ENCODE assay signal across 8 cellular contexts in the genomic region with DNA sequence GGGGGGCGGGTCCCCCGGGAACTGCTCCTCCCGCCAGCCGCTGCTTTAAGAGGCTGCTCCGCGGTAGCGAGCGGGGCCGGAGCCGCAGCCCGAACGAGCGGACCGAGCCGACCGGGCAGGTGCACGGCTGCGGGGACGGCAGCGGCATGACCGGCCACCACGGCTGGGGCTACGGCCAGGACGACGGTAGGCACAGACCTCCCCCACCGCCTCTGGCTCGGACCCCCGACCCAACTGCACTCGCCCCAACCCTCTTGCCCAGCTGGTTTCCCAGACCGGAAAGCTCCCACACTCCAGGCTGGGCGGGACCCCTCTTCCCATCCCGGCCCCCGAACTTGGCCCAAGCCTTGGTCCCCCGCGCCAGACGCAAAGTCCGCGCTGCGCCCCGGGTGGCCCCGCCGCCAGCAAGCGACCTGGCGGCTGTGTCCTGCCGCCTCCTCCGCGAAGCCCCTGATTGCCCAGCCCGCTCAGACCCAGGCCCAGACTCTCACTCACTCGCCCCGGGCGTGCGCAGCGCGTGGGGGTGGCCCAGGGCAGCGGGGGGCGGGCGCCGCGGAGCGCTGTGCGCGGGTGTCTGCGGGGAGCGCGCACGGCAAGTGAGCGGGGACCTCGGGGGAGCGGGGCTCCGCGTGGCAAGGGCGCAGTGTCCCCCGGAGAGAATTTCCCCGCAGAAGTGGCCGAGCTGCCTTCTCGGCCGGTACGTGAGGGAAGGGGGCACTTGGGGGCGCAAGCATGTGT. TPM values are rescaled to one million over a fixed set of nuclear protein-coding genes. Genes with fewer than 3 reads are reported as not detected.
DNase-seq lines count a peak whose midpoint lies in the region; ATAC-seq, FAIRE-seq and TF ChIP-seq lines count a peak whose summit lies in the region.

Gene CA7, plus strand, starts transcription at position 73 of the 738 bp plus-strand sequence. Its CDS starts 74 bp downstream, at position 147.

- no peaks in the 10 kb centered on the region for H3K36me3 Mint-ChIP-seq in Caco-2 (ENCODE audit: insufficient read depth, unreplicated experiment)
- no peaks in the 10 kb centered on the region for H3K36me3 Mint-ChIP-seq in activated B cell treated with CpG ODN at 0.5 μM for 24 hours (ENCODE audit: low read depth)

- no peak for FAIRE-seq in pancreas (lab: Jason Lieb, UNC)

- POLR2A ChIA-PET in Caco-2 (lab: Charles Lee) (no interaction called here), activated B cell treated with CpG ODN at 0.5 μM for 24 hours (lab: Charles Lee) (interaction anchor here (1.6 kb wide), 1 partner anchor 14 kb away, joined by 3 read pairs; the partner anchor contains the start of gene NAE1)

- intact Hi-C loops in Caco-2 (cut with micrococcal nuclease; ENCODE audit: unreplicated experiment) (no loop called here), activated B cell treated with CpG ODN at 0.5 μM for 24 hours (cut with micrococcal nuclease) (no loop called here), pancreas (cut with DNase I) (no loop called here)

- H3K4me3 ChIP-seq in Caco-2 (ENCODE audit: low read depth, low read length) (peak within 1 kb of the TSS; percentile 43), cardiac muscle cell (peak within 1 kb of the TSS; percentile 38), pancreas (peak within 1 kb of the TSS; percentile 23 to 56 (median 34))

- BruUV-seq in Caco-2 (replicated peaks; lab: Mats Ljungman, UMichigan), result no TSS peak

- CTCF ChIA-PET in Caco-2 (lab: Charles Lee) (interaction anchor here (1.6 to 5.3 kb wide), 3 partner anchors 14 to 23 kb away, joined by 10 to 45 read pairs (median 26); partner anchors contain the start of gene NAE1), activated B cell treated with CpG ODN at 0.5 μM for 24 hours (lab: Charles Lee) (no interaction called here)

- H3K27me3 ChIP-seq in Caco-2 (replicated peaks; ENCODE audit: control insufficient read depth, insufficient read depth, low read length), result no peaks in the 10 kb centered on the region; the same call in 1 of the 2 replicates
- H3K27me3 ChIP-seq in cardiac muscle cell, result peaks cover 81% of the 10 kb centered on the region
- H3K27me3 ChIP-seq in pancreas, result peaks cover 0 to 3% (median 0%) of the 10 kb centered on the region in 4 donors

- peaks cover 13% of the 10 kb centered on the region for H3K27me3 Mint-ChIP-seq in Caco-2 (ENCODE audit: insufficient read depth, unreplicated experiment)
- peaks cover 40% of the 10 kb centered on the region for H3K27me3 Mint-ChIP-seq in activated B cell treated with CpG ODN at 0.5 μM for 24 hours

- H3K27ac ChIP-seq in cardiac muscle cell, result no peak within 1 kb of the TSS
- no peak within 1 kb of the TSS for H3K27ac ChIP-seq in pancreas

- no peak for TF ChIP-seq CTCF in Caco-2 (IDR thresholded peaks at IDR 0.05; ENCODE audit: insufficient read depth in 1 of 2, low read depth in 1 of 2, low read length in 1 of 2, severe bottlenecking in 1 of 2, unreplicated experiment in 1 of 2)
- TF ChIP-seq CTCF in activated B cell treated with CpG ODN at 0.5 μM for 24 hours (IDR thresholded peaks at IDR 0.05), result no peak
- no peak for TF ChIP-seq CTCF in cardiac muscle cell (IDR thresholded peaks at IDR 0.05; ENCODE audit: low read depth, low read length)
- TF ChIP-seq CTCF in pancreas (IDR thresholded peaks at IDR 0.05), result no peak

- ATAC-seq in activated B cell treated with CpG ODN at 0.5 μM for 24 hours (ENCODE audit: low read depth) (peak; percentile 14), pancreas (peak in 3 of 4 donors; percentile 34 to 72 (median 61)), GM21528 (IDR thresholded peaks at IDR 0.05; ENCODE audit: low FRiP score, unreplicated experiment) (no peak), HG02938 (IDR thresholded peaks at IDR 0.05; ENCODE audit: unreplicated experiment) (no peak), GM18517 (IDR thresholded peaks at IDR 0.05; ENCODE audit: unreplicated experiment) (no peak)

- H3K4me3 Mint-ChIP-seq in Caco-2 (ENCODE audit: unreplicated experiment), result peak within 1 kb of the TSS; percentile 68
- H3K4me3 Mint-ChIP-seq in activated B cell treated with CpG ODN at 0.5 μM for 24 hours, result peak within 1 kb of the TSS; percentile 73

- H3K4me1 ChIP-seq in Caco-2, result peaks cover 23% of the 10 kb centered on the region
- peaks cover 6% of the 10 kb centered on the region for H3K4me1 ChIP-seq in cardiac muscle cell (ENCODE audit: low read depth)
- H3K4me1 ChIP-seq in pancreas, result peaks cover 0 to 4% (median 0%) of the 10 kb centered on the region in 3 donors

- H3K9me3 ChIP-seq in Caco-2 (no peaks in the 10 kb centered on the region), cardiac muscle cell (ENCODE audit: low read depth) (no peaks in the 10 kb centered on the region), pancreas (no peaks in the 10 kb centered on the region)

- H3K27ac Mint-ChIP-seq in Caco-2 (ENCODE audit: unreplicated experiment) (no peak within 1 kb of the TSS), activated B cell treated with CpG ODN at 0.5 μM for 24 hours (no peak within 1 kb of the TSS)

- H3K4me1 Mint-ChIP-seq in Caco-2 (ENCODE audit: low read depth, unreplicated experiment), result peaks cover 21% of the 10 kb centered on the region
- peaks cover 13% of the 10 kb centered on the region for H3K4me1 Mint-ChIP-seq in activated B cell treated with CpG ODN at 0.5 μM for 24 hours

- no peaks in the 10 kb centered on the region for H3K36me3 ChIP-seq in Caco-2 (ENCODE audit: control insufficient read depth, insufficient read depth, low read length)
- no peaks in the 10 kb centered on the region for H3K36me3 ChIP-seq in cardiac muscle cell
- no peaks in the 10 kb centered on the region for H3K36me3 ChIP-seq in pancreas

- no peaks in the 10 kb centered on the region for H3K9me3 Mint-ChIP-seq in Caco-2 (ENCODE audit: unreplicated experiment)
- no peaks in the 10 kb centered on the region for H3K9me3 Mint-ChIP-seq in activated B cell treated with CpG ODN at 0.5 μM for 24 hours

- DNase-seq in Caco-2 (peak in 1 of 2 experiments; percentile 33), activated B cell treated with CpG ODN at 0.5 μM for 24 hours (no peak), cardiac muscle cell (ENCODE audit: low read depth in 1 of 2, low spot score in 1 of 2) (peak in 1 of 2 donors; percentile 23), pancreas (peak in 2 of 6 donors; percentile 63 to 77), NCI-H1048 (lab: John Stamatoyannopoulos, UW) (no peak)

- WGBS in pancreas, 2 donors, result 1% methylated on average over 56 to 79 of the region's 79 CpGs

RNA-seq across cellular contexts. Expression of gene CA7, which starts in this region (rescaled TPM):
- 0.35 and 0.68 TPM in 2 replicates for total RNA-seq in Caco-2 (2022)
- total RNA-seq in activated B cell treated with CpG ODN at 0.5 μM for 24 hours, result not detected in 2 replicates
- total RNA-seq in cardiac muscle cell, result 0.27 and 1.0 TPM in 2 replicates
- 0.46 and 1.2 TPM in 2 replicates for polyA plus RNA-seq in cardiac muscle cell
- total RNA-seq in pancreas, result not detected
- not detected for polyA plus RNA-seq in pancreas

Comparison
In these comparisons a context has a peak if more than half of its experiments do, and no peak if none do; other contexts are left out.
1. Peak in ATAC-seq in activated B cell treated with CpG ODN at 0.5 μM for 24 hours; RNA of the gene not detected or under 1 TPM.
2. Peak in ATAC-seq and H3K4me3 ChIP-seq in pancreas; RNA of the gene not detected or under 1 TPM.